Comparison of ENCODE assay signal across 21 cellular contexts in the genomic region with DNA sequence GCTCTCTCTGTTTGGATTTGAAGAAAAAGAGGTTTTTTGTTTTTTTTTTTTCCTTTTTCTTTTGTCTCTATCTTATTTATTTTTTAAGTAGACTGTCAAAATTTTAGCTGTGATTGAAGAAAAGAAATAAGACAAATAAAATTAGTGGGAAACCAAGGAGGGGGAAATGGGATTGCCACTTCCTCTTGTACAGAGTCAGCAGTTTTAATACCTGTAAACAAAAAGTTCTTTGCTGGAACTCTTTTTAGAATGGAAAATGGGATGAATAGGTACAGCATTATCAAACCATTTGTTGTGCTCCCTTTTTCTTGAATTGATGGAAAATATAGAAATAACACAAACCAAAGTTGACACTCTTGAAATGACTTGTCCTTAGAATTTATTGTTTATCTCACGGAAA.
"Had no signal": no experiment of that assay in that cellular context is flagged by ENCODE, and none has a peak within 500 bp of the region (broad histone marks: within the 10 kb centered on the region; RNA-seq: fewer than 3 reads in every experiment).

No MANE protein-coding gene starts in this region.

- H3K9me3 Mint-ChIP-seq: T-helper 1 cell treated with Interleukin-12 subunit alpha and Interleukin-12 subunit beta and Interleukin-4 antibody, amounts not matched to agents 30 μg/mL and 1 μg/mL, for 36 hours had no signal

- DNase-seq: Kasumi-1, MM.1S, NCI-H1092 treated with DMSO at 0.1 percent for 48 hours, NCI-H1436, NCI-H187, NCI-H2029, NCI-H2081 treated with DMSO at 0.1 percent for 48 hours, NCI-H2171, NCI-H226, NCI-H446, NCI-H510A, NCI-H524 treated with DMSO at 0.1 percent for 48 hours, NCI-H774, SHP77, SK-N-SH, SW 1271, T-cell had no signal

- H3K9me3 ChIP-seq: SK-N-SH had no signal

- H3K36me3 Mint-ChIP-seq: T-cell had no signal

- ATAC-seq: T-cell had no signal

- H3K4me3 Mint-ChIP-seq: T-cell; T-helper 1 cell treated with Interleukin-12 subunit alpha and Interleukin-12 subunit beta and Interleukin-4 antibody, amounts not matched to agents 30 μg/mL and 1 μg/mL, for 36 hours had no signal

- H3K27ac ChIP-seq: KMS-11, RWPE1 had no signal

- H3K27ac Mint-ChIP-seq: T-cell; T-helper 1 cell treated with Interleukin-12 subunit alpha and Interleukin-12 subunit beta and Interleukin-4 antibody, amounts not matched to agents 30 μg/mL and 1 μg/mL, for 36 hours had no signal

- H3K4me2 ChIP-seq: KMS-11, SK-N-SH had no signal

- FAIRE-seq: RCC 7860 had no signal

- H3K27me3 Mint-ChIP-seq: T-cell had no signal

- H3K9ac ChIP-seq: KMS-11, SK-N-SH had no signal

- H3K4me1 Mint-ChIP-seq: T-cell had no signal
